In the genomic region with DNA sequence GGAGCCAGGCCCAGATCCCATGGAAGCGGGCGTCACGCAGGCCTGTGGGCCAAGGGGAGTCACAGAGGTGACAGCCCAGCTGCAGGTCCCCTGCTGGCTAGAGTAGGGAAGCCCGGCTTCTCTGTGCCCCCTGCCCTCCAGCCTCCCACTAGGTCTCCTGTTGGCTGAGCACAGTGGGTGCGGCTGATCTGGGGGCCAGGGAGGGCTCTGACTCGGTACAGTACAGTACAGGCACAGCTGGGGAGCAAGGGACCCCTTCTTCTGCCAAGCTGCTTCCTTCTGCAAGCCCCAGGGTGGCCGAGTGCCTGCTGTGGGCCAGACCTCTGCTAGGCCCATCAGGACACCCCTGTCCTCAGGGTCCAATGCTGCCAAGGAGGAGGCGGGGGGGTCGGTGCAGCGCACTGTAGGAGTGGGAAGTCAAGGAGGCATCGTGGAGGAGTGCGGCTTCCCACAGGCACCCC, we compare ENCODE assay signal across 18 cellular contexts. TPM values are rescaled to one million over a fixed set of nuclear protein-coding genes. Genes with fewer than 3 reads are reported as not detected.
DNase-seq lines count a peak whose midpoint lies in the region; ATAC-seq and TF ChIP-seq lines count a peak whose summit lies in the region.
"Had no signal": no experiment of that assay in that cellular context is flagged by ENCODE, and none has a peak within 500 bp of the region (broad histone marks: within the 10 kb centered on the region; RNA-seq: fewer than 3 reads in every experiment).

No MANE protein-coding gene starts in this region.

- no peaks in the 10 kb centered on the region for H3K36me3 Mint-ChIP-seq in stimulated activated effector memory CD8-positive, alpha-beta T cell treated with anti-CD3 and anti-CD28 coated beads, Interleukin-12 subunit alpha, Interleukin-12 subunit beta, amount 100 ng/mL, for 72 hours

- no peak overlapping the region for H3K4me3 Mint-ChIP-seq in stimulated activated effector memory CD8-positive, alpha-beta T cell treated with anti-CD3 and anti-CD28 coated beads, Interleukin-12 subunit alpha, Interleukin-12 subunit beta, amount 100 ng/mL, for 72 hours

- no peak overlapping the region for H3K23ac ChIP-seq in IMR-90 (ENCODE audit: low read depth, low read length)

- no peaks in the 10 kb centered on the region for H3K9me3 ChIP-seq in IMR-90 (ENCODE audit: control insufficient read depth, insufficient read depth, low read length)
- H3K9me3 ChIP-seq: pancreas, stomach had no signal

- no peak overlapping the region for H3K9ac ChIP-seq in IMR-90 (ENCODE audit: low read depth, low read length)

- peaks cover 10% of the 10 kb centered on the region for H3K4me1 ChIP-seq in IMR-90 (ENCODE audit: control insufficient read depth, insufficient read depth, low read length)

- POLR2A ChIA-PET in IMR-90 (lab: Charles Lee; ENCODE audit: unreplicated experiment), result no interaction called here

- no peak overlapping the region for H3K4me2 ChIP-seq in IMR-90 (ENCODE audit: low read depth, low read length)

- no peak overlapping the region for H3K27ac ChIP-seq in IMR-90 (ENCODE audit: insufficient read depth, low read length)
- H3K27ac ChIP-seq: pancreas, stomach had no signal

- peak; percentile 19 for DNase-seq in GM10266 (ENCODE audit: extremely low spot score)
- no peak for DNase-seq in IMR-90
- DNase-seq in ecto neural progenitor cell (ENCODE audit: low spot score), result peak; percentile 44
- no peak for DNase-seq in stimulated activated effector memory CD8-positive, alpha-beta T cell treated with anti-CD3 and anti-CD28 coated beads, Interleukin-12 subunit alpha, Interleukin-12 subunit beta, amount 100 ng/mL, for 72 hours (ENCODE audit: low spot score in 2 of 2)
- DNase-seq in kidney glomerular epithelial cell (lab: John Stamatoyannopoulos, UW), result no peak
- DNase-seq in NCI-H2081 treated with DMSO at 0.1 percent for 48 hours (lab: John Stamatoyannopoulos, UW), result no peak
- no peak for DNase-seq in NOMO-1 (lab: John Stamatoyannopoulos, UW; ENCODE audit: unreplicated experiment in 2 of 2)
- DNase-seq: AML-193; central memory CD4-positive, alpha-beta T cell; effector CD8-positive, alpha-beta T cell; head of caudate nucleus; MM.1S; NCI-H187 treated with DMSO at 0.1 percent for 48 hours; NCI-H510A treated with DMSO at 0.1 percent for 48 hours; stomach had no signal

- no peak for TF ChIP-seq POLR2A in IMR-90 (IDR thresholded peaks at IDR 0.05; ENCODE audit: low read depth, low read length)

- intact Hi-C loops in IMR-90 (cut with micrococcal nuclease), result no loop called here

- no peaks in the 10 kb centered on the region for H3K27me3 ChIP-seq in IMR-90 (ENCODE audit: control insufficient read depth, insufficient read depth, low read length)
- H3K27me3 ChIP-seq: pancreas, stomach had no signal

- CTCF ChIA-PET in IMR-90 (lab: Yijun Ruan, JAX), result interaction anchor here (1.2 kb wide), 1 partner anchor 56 kb away, joined by 4 read pairs; no protein-coding TSS in a partner anchor

- no TSS peak for BruUV-seq in IMR-90 (replicated peaks; lab: Mats Ljungman, UMichigan)

- no peak for TF ChIP-seq RAD21 in IMR-90 (IDR thresholded peaks at IDR 0.05; ENCODE audit: low read length)

- no peak overlapping the region for H3K4me3 ChIP-seq in IMR-90 (ENCODE audit: insufficient read depth, low read depth, low read length)
- H3K4me3 ChIP-seq: GM12878, pancreas, stomach had no signal

- H4K20me1 ChIP-seq in IMR-90 (ENCODE audit: insufficient read depth, low read length), result no peaks in the 10 kb centered on the region

- no peak for TF ChIP-seq CTCF in GM10266 (IDR thresholded peaks at IDR 0.05; ENCODE audit: control insufficient read depth, insufficient read depth, low read depth, missing control alignments)
- TF ChIP-seq CTCF in IMR-90 (conservative IDR thresholded peaks at IDR 0.05; ENCODE audit: low read depth, low read length), result no peak

- H3K56ac ChIP-seq in IMR-90 (ENCODE audit: extremely low read depth, insufficient read depth, low read length), result no peak overlapping the region; the same call in 1 of the 2 replicates

- no peaks in the 10 kb centered on the region for H3K4me1 Mint-ChIP-seq in stimulated activated effector memory CD8-positive, alpha-beta T cell treated with anti-CD3 and anti-CD28 coated beads, Interleukin-12 subunit alpha, Interleukin-12 subunit beta, amount 100 ng/mL, for 72 hours

- H4K5ac ChIP-seq in IMR-90 (ENCODE audit: low read depth, low read length), result peak overlapping the region; percentile 30

- H2BK20ac ChIP-seq in IMR-90 (ENCODE audit: low read depth, low read length), result peak overlapping the region; percentile 53

- peak overlapping the region; percentile 79 for H4K91ac ChIP-seq in IMR-90 (ENCODE audit: insufficient read depth, low read depth, low read length)

- dilution Hi-C loops in IMR-90 (cut with HindIII; ENCODE audit: low sequenced_read_pairs, unreplicated experiment), result no loop called here

- H3K36me3 ChIP-seq in IMR-90 (ENCODE audit: control insufficient read depth, insufficient read depth, low read length), result no peaks in the 10 kb centered on the region
- H3K36me3 ChIP-seq: pancreas had no signal

- H2BK5ac ChIP-seq in IMR-90 (ENCODE audit: low read depth, low read length, poor library complexity, severe bottlenecking), result no peak overlapping the region

- peak overlapping the region; percentile 41 for H3K27ac Mint-ChIP-seq in stimulated activated effector memory CD8-positive, alpha-beta T cell treated with anti-CD3 and anti-CD28 coated beads, Interleukin-12 subunit alpha, Interleukin-12 subunit beta, amount 100 ng/mL, for 72 hours

- no peak overlapping the region for H3K18ac ChIP-seq in IMR-90 (ENCODE audit: low read depth, low read length)

- peak overlapping the region; percentile 75 for H2AFZ ChIP-seq in IMR-90 (replicated peaks; ENCODE audit: low read length, poor library complexity)

- peak overlapping the region; percentile 68; the same call in 1 of the 2 replicates for H3K14ac ChIP-seq in IMR-90 (replicated peaks; ENCODE audit: low read depth, low read length)

- no peak for ATAC-seq in IMR-90 (ENCODE audit: low read depth)
- peak; percentile 28 for ATAC-seq in stimulated activated effector memory CD8-positive, alpha-beta T cell treated with anti-CD3 and anti-CD28 coated beads, Interleukin-12 subunit alpha, Interleukin-12 subunit beta, amount 100 ng/mL, for 72 hours
- ATAC-seq: pancreas, sciatic nerve had no signal

- H2BK15ac ChIP-seq in IMR-90 (ENCODE audit: low read depth, low read length), result peak overlapping the region; percentile 91

- peak overlapping the region; percentile 23 for H2AK9ac ChIP-seq in IMR-90 (replicated peaks; ENCODE audit: low read depth, low read length, poor library complexity)

- H3K79me1 ChIP-seq in IMR-90 (ENCODE audit: low read depth in 1 of 2, low read length in 2 of 2), result no peaks in the 10 kb centered on the region

- peak overlapping the region; percentile 99 for H2BK120ac ChIP-seq in IMR-90 (ENCODE audit: low read depth, low read length)

- 82% methylated on average over 2 of the region's 12 CpGs; no CpG with 5 or more reads in 1 of the 2 experiments for WGBS in IMR-90 (ENCODE audit: extremely low coverage in 2 of 2, insufficient read length in 1 of 2), 2 experiments

- in situ Hi-C loops in IMR-90 (cut with MboI; ENCODE audit: low sequenced_read_pairs), result no loop called here

- H4K8ac ChIP-seq in IMR-90 (ENCODE audit: low read depth in 2 of 2, low read length in 2 of 2), result peak overlapping the region; percentile 34 to 52; a peak in 3 of 4 replicates

- no peaks in the 10 kb centered on the region for H3K9me3 Mint-ChIP-seq in stimulated activated effector memory CD8-positive, alpha-beta T cell treated with anti-CD3 and anti-CD28 coated beads, Interleukin-12 subunit alpha, Interleukin-12 subunit beta, amount 100 ng/mL, for 72 hours

- H3K9me1 ChIP-seq in IMR-90 (ENCODE audit: insufficient read depth, low read length), result no peaks in the 10 kb centered on the region; the same call in 1 of the 2 replicates

- H3K4ac ChIP-seq in IMR-90 (ENCODE audit: low read depth, low read length), result peak overlapping the region; percentile 90

- H2AK5ac ChIP-seq in IMR-90 (ENCODE audit: low read depth, low read length), result peak overlapping the region; percentile 94

TF ChIP-seq in IMR-90, 13 proteins besides CTCF, POLR2A, EP300 and RAD21 (continues in another document):
- TF ChIP-seq MXI1 (IDR thresholded peaks at IDR 0.05; ENCODE audit: borderline replicate concordance, low read depth, low read length) (no peak), NFE2L2 (IDR thresholded peaks at IDR 0.05; ENCODE audit: low read depth, low read length) (no peak), FOS (IDR thresholded peaks at IDR 0.05; ENCODE audit: low read depth, low read length) (no peak), CEBPB (IDR thresholded peaks at IDR 0.05; ENCODE audit: low read depth, low read length) (no peak), CHD1 (IDR thresholded peaks at IDR 0.05; ENCODE audit: low read depth, low read length) (no peak), RCOR1 (IDR thresholded peaks at IDR 0.05; ENCODE audit: insufficient replicate concordance, low read length) (no peak), MAZ (IDR thresholded peaks at IDR 0.05; ENCODE audit: borderline replicate concordance, low read depth, low read length) (no peak), RFX5 (IDR thresholded peaks at IDR 0.05; ENCODE audit: low read depth, low read length) (no peak), BHLHE40 (IDR thresholded peaks at IDR 0.05; ENCODE audit: low read depth, low read length) (no peak), SMC3 (IDR thresholded peaks at IDR 0.05; ENCODE audit: low read depth, low read length) (no peak), MAFK (IDR thresholded peaks at IDR 0.05; ENCODE audit: low read depth, low read length) (no peak)
- TF ChIP-seq, protein P1, sequence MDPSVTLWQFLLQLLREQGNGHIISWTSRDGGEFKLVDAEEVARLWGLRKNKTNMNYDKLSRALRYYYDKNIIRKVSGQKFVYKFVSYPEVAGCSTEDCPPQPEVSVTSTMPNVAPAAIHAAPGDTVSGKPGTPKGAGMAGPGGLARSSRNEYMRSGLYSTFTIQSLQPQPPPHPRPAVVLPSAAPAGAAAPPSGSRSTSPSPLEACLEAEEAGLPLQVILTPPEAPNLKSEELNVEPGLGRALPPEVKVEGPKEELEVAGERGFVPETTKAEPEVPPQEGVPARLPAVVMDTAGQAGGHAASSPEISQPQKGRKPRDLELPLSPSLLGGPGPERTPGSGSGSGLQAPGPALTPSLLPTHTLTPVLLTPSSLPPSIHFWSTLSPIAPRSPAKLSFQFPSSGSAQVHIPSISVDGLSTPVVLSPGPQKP (IDR thresholded peaks at IDR 0.05; ENCODE audit: borderline replicate concordance, low read depth, low read length), result no peak

RNA-seq across cellular contexts. Expression of a gene that starts 10.1 kb away (rescaled TPM):
- 0.18 and 0.28 TPM in 2 replicates for total RNA-seq in IMR-90 (2012; rRNA removed)
- 1.6 and 2.4 TPM in 2 replicates for polyA plus RNA-seq in IMR-90 (2012; rRNA removed)
- polyA plus RNA-seq in IMR-90 (2012; cell fraction: cytosol; rRNA removed), result 1.1 and 1.9 TPM in 2 replicates
- polyA plus RNA-seq in IMR-90 (2012; cell fraction: nucleus; rRNA removed; ENCODE audit: low replicate concordance), result 1.9 and 4.1 TPM in 2 replicates

RNA-seq across cellular contexts. Expression of a gene that starts 53.5 kb away (rescaled TPM):
- 0.18 and 0.28 TPM in 2 replicates for total RNA-seq in IMR-90 (2012; rRNA removed)
- polyA plus RNA-seq in IMR-90 (2012; rRNA removed), result 3.1 and 5.8 TPM in 2 replicates
- 0.58 and 3.1 TPM in 2 replicates for polyA plus RNA-seq in IMR-90 (2012; cell fraction: cytosol; rRNA removed)
- 15.2 and 20.3 TPM in 2 replicates for polyA plus RNA-seq in IMR-90 (2012; cell fraction: nucleus; rRNA removed; ENCODE audit: low replicate concordance)
- total RNA-seq: GM12878 had no signal

Comparison
In these comparisons a context has a peak if more than half of its experiments do, and no peak if none do; other contexts are left out.
1. DNase-seq: peak in GM10266 (single experiment) and ecto neural progenitor cell (single experiment); none in IMR-90 (single experiment), stimulated activated effector memory CD8-positive, alpha-beta T cell treated with anti-CD3 and anti-CD28 coated beads, Interleukin-12 subunit alpha, Interleukin-12 subunit beta, amount 100 ng/mL, for 72 hours (0 of 2), kidney glomerular epithelial cell (single experiment), NCI-H2081 treated with DMSO at 0.1 percent for 48 hours (single experiment) and NOMO-1 (0 of 2).